ENCODE assay signal across 8 cellular contexts in the genomic region with DNA sequence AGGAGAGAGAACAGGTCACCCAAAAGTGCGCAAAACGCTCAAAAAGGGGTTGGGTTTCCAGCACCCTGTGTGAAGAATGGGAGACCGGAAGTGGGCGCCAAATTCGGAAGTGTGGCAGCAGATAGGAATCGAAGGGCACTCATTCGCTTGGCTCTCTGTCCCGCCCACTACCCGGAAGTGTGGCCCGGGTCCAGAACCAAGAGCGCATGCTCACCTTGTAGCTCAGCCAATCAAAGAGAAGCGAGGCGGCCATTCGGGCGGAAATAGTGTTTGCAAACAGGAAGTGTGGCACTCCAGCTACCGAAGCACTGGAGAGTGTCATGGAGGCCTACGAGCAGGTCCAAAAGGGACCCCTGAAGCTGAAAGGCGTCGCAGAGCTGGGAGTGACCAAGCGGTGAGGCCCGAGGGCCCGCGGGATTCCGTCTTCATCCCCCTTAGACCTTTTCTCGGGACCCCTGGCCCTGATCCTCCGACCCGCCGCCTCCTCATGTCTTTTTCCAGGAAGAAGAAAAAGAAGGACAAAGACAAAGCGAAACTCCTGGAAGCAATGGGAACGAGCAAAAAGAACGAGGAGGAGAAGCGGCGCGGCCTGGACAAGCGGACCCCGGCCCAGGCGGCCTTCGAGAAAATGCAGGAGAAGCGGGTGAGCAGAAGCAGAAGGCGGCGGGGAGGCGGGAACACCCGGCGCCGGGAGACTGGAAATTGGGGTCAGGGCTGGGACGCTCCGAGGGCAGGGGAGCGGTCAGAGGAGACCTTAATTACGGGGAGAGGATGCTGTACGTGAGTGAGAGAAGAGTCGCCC. TPM values are rescaled to one million over a fixed set of nuclear protein-coding genes. Genes with fewer than 3 reads are reported as not detected.
DNase-seq lines count a peak whose midpoint lies in the region; ATAC-seq and TF ChIP-seq lines count a peak whose summit lies in the region.

A gene (plus strand): TSS at position 288 of the 802 bp plus-strand sequence. CDS start 33 bp downstream, at position 321.

- peak; percentile 97 for DNase-seq in ACHN
- peak; percentile 94 for DNase-seq in NCI-H2196 treated with DMSO at 0.1 percent for 48 hours (lab: John Stamatoyannopoulos, UW; ENCODE audit: unreplicated experiment)
- DNase-seq in breast epithelium (ENCODE audit: low spot score in 2 of 2): peak; percentile 99 to 100

- TF ChIP-seq CTCF in VCaP (conservative IDR thresholded peaks at IDR 0.05) (no peak; the same call in 1 of the 2 replicates), breast epithelium (IDR thresholded peaks at IDR 0.05) (peak in 2 of 3 donors; percentile 26 to 28)

- ATAC-seq in GM18870 (IDR thresholded peaks at IDR 0.05; ENCODE audit: unreplicated experiment) (peak; percentile 88), HG03135 (IDR thresholded peaks at IDR 0.05; ENCODE audit: unreplicated experiment) (peak; percentile 83)

- H3K9ac ChIP-seq in skeletal muscle tissue (ENCODE audit: low read depth in 1 of 3, low read length in 3 of 3): peak within 1 kb of the TSS; percentile 96 to 97 (median 96)

- H3K36me3 ChIP-seq in breast epithelium (no peaks in the 10 kb centered on the region), skeletal muscle tissue (ENCODE audit: control insufficient read depth in 3 of 3, insufficient read depth in 3 of 3, low read length in 3 of 3) (peaks cover 14 to 24% (median 17%) of the 10 kb centered on the region in 3 donors)

- in situ Hi-C loops in ACHN (cut with HindIII; ENCODE audit: low pct_ligation_motif_present, low pct_unique_long_range_greater_than_20kb, low sequenced_read_pairs): no loop called here

- H3K4me3 ChIP-seq in breast epithelium (peak within 1 kb of the TSS; percentile 73 to 94 (median 90)), iPS-18c (ENCODE audit: insufficient read depth, low read depth, low read length) (peak within 1 kb of the TSS; percentile 99), skeletal muscle tissue (ENCODE audit: low read length in 3 of 3) (peak within 1 kb of the TSS; percentile 94 to 96 (median 95))

- H3K27ac ChIP-seq in VCaP (peak within 1 kb of the TSS; percentile 86), breast epithelium (peak within 1 kb of the TSS; percentile 70 to 84), skeletal muscle tissue (ENCODE audit: low read depth, low read length) (peak within 1 kb of the TSS; percentile 76)

- H3K27me3 ChIP-seq in breast epithelium (no peaks in the 10 kb centered on the region), skeletal muscle tissue (ENCODE audit: control insufficient read depth in 3 of 3, insufficient read depth in 3 of 3, low read length in 3 of 3) (peaks cover 0 to 3% (median 0%) of the 10 kb centered on the region in 3 donors)

- intact Hi-C loops in breast epithelium (cut with DNase I; ENCODE audit: low total_unique reads): no loop called here

- H3K4me1 ChIP-seq in breast epithelium (peaks cover 0 to 5% of the 10 kb centered on the region in 2 donors), skeletal muscle tissue (ENCODE audit: control insufficient read depth in 3 of 3, insufficient read depth in 3 of 3, low read length in 3 of 3) (peaks cover 16 to 31% (median 24%) of the 10 kb centered on the region in 3 donors)

- peak; percentile 55 for TF ChIP-seq POLR2A in breast epithelium (IDR thresholded peaks at IDR 0.05)

- no peaks in the 10 kb centered on the region for H3K9me3 ChIP-seq in breast epithelium
- H3K9me3 ChIP-seq in iPS-18c (ENCODE audit: control insufficient read depth, insufficient read depth, low read length): no peaks in the 10 kb centered on the region
- no peaks in the 10 kb centered on the region for H3K9me3 ChIP-seq in skeletal muscle tissue (ENCODE audit: control insufficient read depth in 3 of 3, low read length in 3 of 3)

RNA-seq across cellular contexts. Expression of the gene that starts here (rescaled TPM):
- total RNA-seq in breast epithelium: 100 to 1,000 TPM in 1 of 3 donors, 10 to 100 TPM in 2; 80.0 to 112 (median 86.3) TPM
- 54.3 TPM for total RNA-seq in skeletal muscle tissue

Comparison
In these comparisons a context has a peak if more than half of its experiments do, and no peak if none do; other contexts are left out.
1. Peak in every context shown above with its lines: DNase-seq, ATAC-seq, H3K4me3 ChIP-seq and H3K27ac ChIP-seq.